Comparison of ENCODE assay signal across 6 cellular contexts in genomic region chr12:56103066-56103711, GRCh38. TPM values are rescaled to one million over a fixed set of nuclear protein-coding genes. Genes with fewer than 3 reads are reported as not detected.
DNase-seq lines count a peak whose midpoint lies in the region; ATAC-seq and TF ChIP-seq lines count a peak whose summit lies in the region.

No MANE protein-coding gene starts in this region.

- CTCF ChIA-PET in HEK293 (lab: Yijun Ruan, JAX), result interaction anchor here (0.6 to 4.7 kb wide), 11 partner anchors 13 to 364 kb away, joined by 3 to 27 read pairs (median 5); partner anchors contain the start of genes ERBB3, RNF41, RPL41 and ZC3H10

- no peak for DNase-seq in astrocyte of the spinal cord (ENCODE audit: low read depth, low spot score)
- no peak for DNase-seq in osteocyte (ENCODE audit: extremely low spot score, unreplicated experiment)
- DNase-seq in T1000 (lab: John Stamatoyannopoulos, UW), result no peak
- no peak for DNase-seq in CD14-positive monocyte (ENCODE audit: low spot score)

- H3K4me3 Mint-ChIP-seq in osteocyte (ENCODE audit: unreplicated experiment), result peak overlapping the region; percentile 95
- H3K4me3 Mint-ChIP-seq in CD14-positive monocyte, result peak overlapping the region in 1 of 2 donors; percentile 99

- POLR2A ChIA-PET in HEK293 (lab: Yijun Ruan, JAX), result interaction anchor here (0.6 to 3.9 kb wide), 17 partner anchors 8 to 257 kb away, joined by 4 to 165 read pairs (median 7); partner anchors contain the start of genes ANKRD52, CNPY2, CS and ERBB3

- TF ChIP-seq CTCF in HEK293 (tag by site-specific recombination; IDR thresholded peaks at IDR 0.05) (no peak), astrocyte of the spinal cord (IDR thresholded peaks at IDR 0.05; ENCODE audit: low read depth, low read length) (no peak), osteocyte (IDR thresholded peaks at IDR 0.05) (no peak), CD14-positive monocyte (IDR thresholded peaks at IDR 0.05) (no peak)

- 0 out of 2 replicates have a peak, but pooled peaks cover 2% of the 10 kb centered on the region for H3K4me1 ChIP-seq in HEK293 (ENCODE audit: control insufficient read depth, insufficient read depth, low read length)

- peaks cover 15 to 42% of the 10 kb centered on the region in 2 experiments for H3K36me3 ChIP-seq in HEK293 (ENCODE audit: control insufficient read depth in 2 of 2, insufficient read depth in 1 of 2, low read length in 2 of 2)

- H3K4me1 Mint-ChIP-seq in osteocyte (ENCODE audit: unreplicated experiment), result peaks cover 30% of the 10 kb centered on the region
- peaks cover 23% of the 10 kb centered on the region for H3K4me1 Mint-ChIP-seq in CD14-positive monocyte

- no peaks in the 10 kb centered on the region for H3K27me3 Mint-ChIP-seq in osteocyte (ENCODE audit: unreplicated experiment)
- H3K27me3 Mint-ChIP-seq in CD14-positive monocyte (ENCODE audit: low read depth in 3 of 3), result peaks cover 0 to 7% (median 4%) of the 10 kb centered on the region in 3 donors

- H3K4me3 ChIP-seq in HEK293 (ENCODE audit: low read depth, low read length) (peak overlapping the region; percentile 65; the same call in 1 of the 2 replicates), astrocyte of the spinal cord (ENCODE audit: low read depth, low read length) (peak overlapping the region; percentile 93)

- no peaks in the 10 kb centered on the region for H3K9me3 Mint-ChIP-seq in osteocyte (ENCODE audit: unreplicated experiment)
- peaks cover 0 to 1% (median 0%) of the 10 kb centered on the region in 7 donors for H3K9me3 Mint-ChIP-seq in CD14-positive monocyte

- no peaks in the 10 kb centered on the region for H3K9me3 ChIP-seq in HEK293 (ENCODE audit: control insufficient read depth, insufficient read depth, low read depth, low read length)

- 0 out of 2 replicates have a peak overlapping the region, but pooled peaks have one; percentile 32 for H3K27ac ChIP-seq in HEK293 (ENCODE audit: extremely low read depth, low read depth, low read length)

- intact Hi-C loops in CD14-positive monocyte (cut with micrococcal nuclease), result loop anchor here in 1 of 2 donors (5.0 to 10.0 kb wide), 2 partner anchors 61 to 108 kb away; partner anchors contain the start of genes RPS26 and SUOX

- peak overlapping the region; percentile 98 for H3K27ac Mint-ChIP-seq in osteocyte (ENCODE audit: unreplicated experiment)
- H3K27ac Mint-ChIP-seq in CD14-positive monocyte, result no peak overlapping the region

- no peak for ATAC-seq in GM18511 (IDR thresholded peaks at IDR 0.05; ENCODE audit: unreplicated experiment)

- H3K36me3 Mint-ChIP-seq in osteocyte (ENCODE audit: unreplicated experiment) (peaks cover 9% of the 10 kb centered on the region), CD14-positive monocyte (peaks cover 16 to 19% of the 10 kb centered on the region in 2 donors)

- in situ Hi-C loops in astrocyte of the spinal cord (cut with HindIII; ENCODE audit: low sequenced_read_pairs), result no loop called here

TF ChIP-seq in HEK293, 187 proteins besides CTCF, POLR2A, EP300 and RAD21:
- TF ChIP-seq GFI1B (tag by site-specific recombination; IDR thresholded peaks at IDR 0.05) (no peak), KLF10 (tag by site-specific recombination; IDR thresholded peaks at IDR 0.05) (no peak), IKZF3 (tag by site-specific recombination; IDR thresholded peaks at IDR 0.05) (peak; percentile 21; the same call in 1 of the 2 replicates), ZNF571 (tag by site-specific recombination; IDR thresholded peaks at IDR 0.05) (no peak)

RNA-seq across cellular contexts. Expression of gene PA2G4, which starts 1.2 kb away (rescaled TPM):
- 85.9 and 87.9 TPM in 2 replicates for total RNA-seq in osteocyte
- 10 to 100 TPM; 83.0 to 84.2 TPM for polyA plus RNA-seq in CD14-positive monocyte

RNA-seq across cellular contexts. Expression of gene RPL41, which starts 13.2 kb away (rescaled TPM):
- total RNA-seq in osteocyte, result 3,386 and 3,580 TPM in 2 replicates
- polyA plus RNA-seq in CD14-positive monocyte, result 1,000 to 10,000 TPM; 2,986 to 3,308 TPM

RNA-seq across cellular contexts. Expression of gene ZC3H10, which starts 14.9 kb away (rescaled TPM):
- total RNA-seq in osteocyte, result 10.5 and 11.8 TPM in 2 replicates
- 1 to 10 TPM; 1.7 to 1.8 TPM for polyA plus RNA-seq in CD14-positive monocyte

RNA-seq across cellular contexts. Expression of gene ERBB3, which starts 23.2 kb away (rescaled TPM):
- total RNA-seq in osteocyte, result 0.97 and 1.2 TPM in 2 replicates
- polyA plus RNA-seq in CD14-positive monocyte, result not detected

RNA-seq across cellular contexts. Expression of gene ESYT1, which starts 24.9 kb away (rescaled TPM):
- 127 and 142 TPM in 2 replicates for total RNA-seq in osteocyte
- polyA plus RNA-seq in CD14-positive monocyte, result 10 to 100 TPM; 74.2 to 81.1 TPM
